29 cellular contexts compared by ENCODE assay signal in genomic region chr10:82492647-82493046, GRCh38.
"Had no signal": no experiment of that assay in that cellular context is flagged by ENCODE, and none has a peak within 500 bp of the region (broad histone marks: within the 10 kb centered on the region; RNA-seq: fewer than 3 reads in every experiment).

No MANE protein-coding gene starts in this region.

- H3K27ac Mint-ChIP-seq: naive thymus-derived CD8-positive, alpha-beta T cell; natural killer cell treated with Interleukin-12 subunit alpha and Interleukin-12 subunit beta and Interleukin-15 and Interleukin-18, amount 100 ng/mL, for 72 hours; nephron progenitor cell; progenitor cell of endocrine pancreas; stimulated activated effector memory CD8-positive, alpha-beta T cell treated with anti-CD3 and anti-CD28 coated beads, Interleukin-12 subunit alpha, Interleukin-12 subunit beta, amount 100 ng/mL, for 72 hours; stimulated activated naive B cell treated with anti-CD40 and anti-IgM and Interleukin-4, amounts not matched to agents 10 μg/mL and 1 μg/mL and 100 μg/mL, for 72 hours; stimulated activated naive CD8-positive, alpha-beta T cell treated with anti-CD3 and anti-CD28 coated beads, Interleukin-15, Interleukin-2, amounts not matched to agents 100 ng/mL and 50 ng/mL, for 24 hours had no signal

- H3K4me3 Mint-ChIP-seq: naive thymus-derived CD8-positive, alpha-beta T cell; natural killer cell treated with Interleukin-12 subunit alpha and Interleukin-12 subunit beta and Interleukin-15 and Interleukin-18, amount 100 ng/mL, for 72 hours; nephron progenitor cell; neural crest cell; stimulated activated effector memory CD8-positive, alpha-beta T cell treated with anti-CD3 and anti-CD28 coated beads, Interleukin-12 subunit alpha, Interleukin-12 subunit beta, amount 100 ng/mL, for 72 hours; stimulated activated naive B cell treated with anti-CD40 and anti-IgM and Interleukin-4, amounts not matched to agents 10 μg/mL and 1 μg/mL and 100 μg/mL, for 72 hours; stimulated activated naive CD8-positive, alpha-beta T cell treated with anti-CD3 and anti-CD28 coated beads, Interleukin-15, Interleukin-2, amounts not matched to agents 100 ng/mL and 50 ng/mL, for 24 hours had no signal

- H3K27ac ChIP-seq: ovary, parathyroid adenoma, psoas muscle, right lobe of liver, sigmoid colon, stomach, thoracic aorta, thyroid gland, tibial nerve, upper lobe of left lung, vagina had no signal

- H3K9ac ChIP-seq: parathyroid adenoma had no signal

- H3K27me3 ChIP-seq: ovary, right lobe of liver, sigmoid colon, stomach, thyroid gland, tibial nerve, upper lobe of left lung, vagina had no signal

- H3K36me3 ChIP-seq: ovary, right lobe of liver, sigmoid colon, stomach, thoracic aorta, thyroid gland, tibial nerve, upper lobe of left lung, vagina had no signal

- H3K4me1 Mint-ChIP-seq: naive thymus-derived CD8-positive, alpha-beta T cell; nephron progenitor cell; neural crest cell; stimulated activated effector memory CD8-positive, alpha-beta T cell treated with anti-CD3 and anti-CD28 coated beads, Interleukin-12 subunit alpha, Interleukin-12 subunit beta, amount 100 ng/mL, for 72 hours; stimulated activated naive B cell treated with anti-CD40 and anti-IgM and Interleukin-4, amounts not matched to agents 10 μg/mL and 1 μg/mL and 100 μg/mL, for 72 hours had no signal

- H3K9me3 ChIP-seq: ovary, psoas muscle, right lobe of liver, sigmoid colon, stomach, thoracic aorta, thyroid gland, tibial nerve, upper lobe of left lung, vagina had no signal

- H3K36me3 Mint-ChIP-seq: naive thymus-derived CD8-positive, alpha-beta T cell; stimulated activated effector memory CD8-positive, alpha-beta T cell treated with anti-CD3 and anti-CD28 coated beads, Interleukin-12 subunit alpha, Interleukin-12 subunit beta, amount 100 ng/mL, for 72 hours; stimulated activated naive B cell treated with anti-CD40 and anti-IgM and Interleukin-4, amounts not matched to agents 10 μg/mL and 1 μg/mL and 100 μg/mL, for 72 hours had no signal

- H3K79me2 ChIP-seq: parathyroid adenoma had no signal

- H3K4me1 ChIP-seq: parathyroid adenoma, psoas muscle, right lobe of liver, sigmoid colon, stomach, thyroid gland, tibial nerve, upper lobe of left lung, vagina had no signal

- H2AFZ ChIP-seq: parathyroid adenoma had no signal

- DNase-seq: naive thymus-derived CD8-positive, alpha-beta T cell; nephron progenitor cell; occipital lobe; ovary; posterior cingulate gyrus; psoas muscle; right cardiac atrium; right lobe of liver; sigmoid colon; small intestine; stimulated activated CD4-positive, alpha-beta T cell treated with anti-CD3 and anti-CD28 coated beads, Interleukin-15, amount 100 ng/mL, for 24 hours; stimulated activated CD4-positive, alpha-beta T cell treated with anti-CD3 and anti-CD28 coated beads, Interleukin-2, amount 100 ng/mL, for 24 hours; stimulated activated CD4-positive, alpha-beta T cell treated with anti-CD3 and anti-CD28 coated beads, Interleukin-2, amount 100 ng/mL, for 48 hours; stimulated activated CD4-positive, alpha-beta T cell treated with anti-CD3 and anti-CD28 coated beads, Interleukin-4, amount 100 ng/mL, for 24 hours; stimulated activated naive B cell treated with anti-CD40 and anti-IgM and Interleukin-4, amounts not matched to agents 10 μg/mL and 1 μg/mL and 100 μg/mL, for 72 hours; stimulated activated naive CD4-positive, alpha-beta T cell treated with Interleukin-2 at 50 U/mL for 16 hours; stomach; thyroid gland; trophoblast cell; upper lobe of left lung had no signal

- H3K4me3 ChIP-seq: ovary, psoas muscle, right lobe of liver, sigmoid colon, stomach, thoracic aorta, thyroid gland, tibial nerve, upper lobe of left lung, vagina had no signal

- H3K9me3 Mint-ChIP-seq: nephron progenitor cell had no signal

- H3K27me3 Mint-ChIP-seq: naive thymus-derived CD8-positive, alpha-beta T cell; natural killer cell treated with Interleukin-12 subunit alpha and Interleukin-12 subunit beta and Interleukin-15 and Interleukin-18, amount 100 ng/mL, for 72 hours; progenitor cell of endocrine pancreas; stimulated activated naive B cell treated with anti-CD40 and anti-IgM and Interleukin-4, amounts not matched to agents 10 μg/mL and 1 μg/mL and 100 μg/mL, for 72 hours; stimulated activated naive CD8-positive, alpha-beta T cell treated with anti-CD3 and anti-CD28 coated beads, Interleukin-15, Interleukin-2, amounts not matched to agents 100 ng/mL and 50 ng/mL, for 24 hours had no signal
